14 cellular contexts compared by ENCODE assay signal in the genomic region with DNA sequence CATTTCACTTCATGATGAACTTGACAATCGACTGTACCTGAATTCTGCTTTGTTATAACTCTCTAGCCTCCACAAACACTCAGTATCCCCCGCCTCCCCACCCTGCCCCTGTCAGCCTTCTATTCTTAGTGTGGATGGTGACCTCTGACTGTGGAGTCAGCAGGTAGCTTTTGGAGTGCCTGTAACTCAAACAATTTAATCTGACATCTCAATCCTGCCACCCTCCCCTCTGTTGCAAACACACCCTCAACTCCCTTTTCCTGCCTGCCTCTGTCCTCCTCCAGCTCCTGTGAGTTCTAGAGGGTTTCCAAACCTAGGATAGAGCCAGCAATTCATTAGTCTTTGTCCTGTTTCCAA. TPM values are rescaled to one million over a fixed set of nuclear protein-coding genes. Genes with fewer than 3 reads are reported as not detected.
DNase-seq lines count a peak whose midpoint lies in the region; ATAC-seq and TF ChIP-seq lines count a peak whose summit lies in the region.
"Had no signal": no experiment of that assay in that cellular context is flagged by ENCODE, and none has a peak within 500 bp of the region (broad histone marks: within the 10 kb centered on the region; RNA-seq: fewer than 3 reads in every experiment).

No MANE protein-coding gene starts in this region.

- peak overlapping the region; percentile 17 for H3K4me3 Mint-ChIP-seq in chondrocyte (ENCODE audit: unreplicated experiment)
- H3K4me3 Mint-ChIP-seq: activated naive CD4-positive, alpha-beta T cell treated with anti-CD3 and anti-CD28 coated beads, Interleukin-2, amount 50 U/mL, for 24 hours; T-helper 17 cell had no signal

- DNase-seq in HEK293T (ENCODE audit: extremely low spot score) = no peak
- no peak for DNase-seq in chondrocyte (ENCODE audit: low spot score)
- no peak for DNase-seq in suprapubic skin (ENCODE audit: low spot score in 2 of 2)
- DNase-seq in kidney glomerular epithelial cell (lab: John Stamatoyannopoulos, UW) = no peak
- DNase-seq: Calu3, GF-D8, pancreas, T-helper 17 cell had no signal

- WGBS in suprapubic skin = 80% methylated on average over 2 of the region's 2 CpGs

- H3K4me1 Mint-ChIP-seq in chondrocyte (ENCODE audit: low read depth) = peaks cover 85% of the 10 kb centered on the region
- H3K4me1 Mint-ChIP-seq: activated naive CD4-positive, alpha-beta T cell treated with anti-CD3 and anti-CD28 coated beads, Interleukin-2, amount 50 U/mL, for 24 hours; T-helper 17 cell had no signal

- H3K27me3 ChIP-seq in muscle layer of duodenum (ENCODE audit: low read depth, low read length) (no peaks in the 10 kb centered on the region), suprapubic skin (no peaks in the 10 kb centered on the region)
- H3K27me3 ChIP-seq: pancreas had no signal

- H3K9me3 ChIP-seq in muscle layer of duodenum (ENCODE audit: control insufficient read depth in 1 of 2, low read length in 2 of 2) (no peaks in the 10 kb centered on the region), suprapubic skin (no peaks in the 10 kb centered on the region)
- H3K9me3 ChIP-seq: pancreas had no signal

- no peak for TF ChIP-seq CTCF in chondrocyte (IDR thresholded peaks at IDR 0.05)
- TF ChIP-seq CTCF in suprapubic skin (IDR thresholded peaks at IDR 0.05) = no peak

- H3K36me3 Mint-ChIP-seq in chondrocyte (ENCODE audit: low read depth) = peaks cover 12% of the 10 kb centered on the region
- H3K36me3 Mint-ChIP-seq: activated naive CD4-positive, alpha-beta T cell treated with anti-CD3 and anti-CD28 coated beads, Interleukin-2, amount 50 U/mL, for 24 hours had no signal

- POLR2A ChIA-PET in HEK293T (lab: Yijun Ruan, JAX) = no interaction called here

- H3K4me3 ChIP-seq in muscle layer of duodenum (ENCODE audit: low read depth in 1 of 2, low read length in 2 of 2) (no peak overlapping the region), suprapubic skin (no peak overlapping the region)
- H3K4me3 ChIP-seq: pancreas had no signal

- H3K9me3 Mint-ChIP-seq in chondrocyte (ENCODE audit: low read depth) = no peaks in the 10 kb centered on the region
- H3K9me3 Mint-ChIP-seq: activated naive CD4-positive, alpha-beta T cell treated with anti-CD3 and anti-CD28 coated beads, Interleukin-2, amount 50 U/mL, for 24 hours had no signal

- H3K36me3 ChIP-seq in muscle layer of duodenum (ENCODE audit: control insufficient read depth in 1 of 2, insufficient read depth in 2 of 2, low read length in 2 of 2) (peaks cover 0 to 5% of the 10 kb centered on the region in 2 donors), suprapubic skin (no peaks in the 10 kb centered on the region)
- H3K36me3 ChIP-seq: pancreas had no signal

- CTCF ChIA-PET in HEK293T (lab: Yijun Ruan, JAX) = interaction anchor here (1.0 kb wide), 1 partner anchor 170 kb away, joined by 3 read pairs; no protein-coding TSS in a partner anchor

- H3K27me3 Mint-ChIP-seq in chondrocyte (ENCODE audit: low read depth) = no peaks in the 10 kb centered on the region

- no peak for TF ChIP-seq EP300 in suprapubic skin (IDR thresholded peaks at IDR 0.05)

- no peak for ATAC-seq in GM21737 (IDR thresholded peaks at IDR 0.05; ENCODE audit: unreplicated experiment)
- ATAC-seq in HG02623 (IDR thresholded peaks at IDR 0.05; ENCODE audit: unreplicated experiment) = no peak
- ATAC-seq in GM19463 (IDR thresholded peaks at IDR 0.05; ENCODE audit: unreplicated experiment) = no peak
- ATAC-seq: T-helper 17 cell had no signal

- peak overlapping the region; percentile 89 for H3K27ac Mint-ChIP-seq in chondrocyte (ENCODE audit: unreplicated experiment)
- H3K27ac Mint-ChIP-seq: activated naive CD4-positive, alpha-beta T cell treated with anti-CD3 and anti-CD28 coated beads, Interleukin-2, amount 50 U/mL, for 24 hours; T-helper 17 cell had no signal

- H3K4me1 ChIP-seq in muscle layer of duodenum (ENCODE audit: control insufficient read depth in 1 of 2, insufficient read depth in 2 of 2, low read length in 2 of 2) (peaks cover 12 to 55% of the 10 kb centered on the region in 2 donors), suprapubic skin (peaks cover 44% of the 10 kb centered on the region)
- H3K4me1 ChIP-seq: pancreas had no signal

- H3K27ac ChIP-seq in muscle layer of duodenum (ENCODE audit: low read length) (peak overlapping the region; percentile 62), suprapubic skin (peak overlapping the region; percentile 66)
- H3K27ac ChIP-seq: pancreas, RWPE1 had no signal

- TF ChIP-seq POLR2A in suprapubic skin (IDR thresholded peaks at IDR 0.05) = no peak

TF ChIP-seq in HEK293T, 16 proteins besides CTCF, POLR2A, EP300 and RAD21:
- no peak for TF ChIP-seq FOXK2 (IDR thresholded peaks at IDR 0.05)
- TF ChIP-seq, protein P1, sequence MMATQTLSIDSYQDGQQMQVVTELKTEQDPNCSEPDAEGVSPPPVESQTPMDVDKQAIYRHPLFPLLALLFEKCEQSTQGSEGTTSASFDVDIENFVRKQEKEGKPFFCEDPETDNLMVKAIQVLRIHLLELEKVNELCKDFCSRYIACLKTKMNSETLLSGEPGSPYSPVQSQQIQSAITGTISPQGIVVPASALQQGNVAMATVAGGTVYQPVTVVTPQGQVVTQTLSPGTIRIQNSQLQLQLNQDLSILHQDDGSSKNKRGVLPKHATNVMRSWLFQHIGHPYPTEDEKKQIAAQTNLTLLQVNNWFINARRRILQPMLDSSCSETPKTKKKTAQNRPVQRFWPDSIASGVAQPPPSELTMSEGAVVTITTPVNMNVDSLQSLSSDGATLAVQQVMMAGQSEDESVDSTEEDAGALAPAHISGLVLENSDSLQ (IDR thresholded peaks at IDR 0.05) = peak; percentile 36; the same call in 1 of the 2 replicates

RNA-seq across cellular contexts. Expression of a gene that starts 20.3 kb away (rescaled TPM):
- total RNA-seq in chondrocyte = 137 to 142 TPM (median 142 TPM) in 3 replicates
- 10 to 100 TPM in 2 of 4 donors, 1 to 10 TPM in 2; 4.7 to 17.6 (median 9.9) TPM for total RNA-seq in suprapubic skin
- total RNA-seq: Calu3, T-helper 17 cell had no signal
